ENCODE assay signal across 19 cellular contexts in genomic region chr9:131469369-131469768, GRCh38. TPM values are rescaled to one million over a fixed set of nuclear protein-coding genes. Genes with fewer than 3 reads are reported as not detected.
DNase-seq lines count a peak whose midpoint lies in the region; ATAC-seq and TF ChIP-seq lines count a peak whose summit lies in the region.
"Had no signal": no experiment of that assay in that cellular context is flagged by ENCODE, and none has a peak within 500 bp of the region (broad histone marks: within the 10 kb centered on the region; RNA-seq: fewer than 3 reads in every experiment).

No MANE protein-coding gene starts in this region.

- H3K36me3 Mint-ChIP-seq in activated naive CD8-positive, alpha-beta T cell: peaks cover 14% of the 10 kb centered on the region
- H3K36me3 Mint-ChIP-seq in activated naive CD8-positive, alpha-beta T cell treated with anti-CD3 and anti-CD28 coated beads, Interleukin-2, amount 50 U/mL, for 24 hours (ENCODE audit: low read depth): peaks cover 60% of the 10 kb centered on the region
- H3K36me3 Mint-ChIP-seq in memory B cell: peaks cover 51% of the 10 kb centered on the region

- H3K9me3 ChIP-seq in adrenal gland (replicated peaks in 1 of 3) (no peaks in the 10 kb centered on the region), right atrium auricular region (no peaks in the 10 kb centered on the region)
- H3K9me3 ChIP-seq: HAP-1, vagina had no signal

- TF ChIP-seq POLR2A in adrenal gland (IDR thresholded peaks at IDR 0.05): no peak

- no peak overlapping the region for H3K4me3 Mint-ChIP-seq in activated naive CD8-positive, alpha-beta T cell
- no peak overlapping the region for H3K4me3 Mint-ChIP-seq in activated naive CD8-positive, alpha-beta T cell treated with anti-CD3 and anti-CD28 coated beads, Interleukin-2, amount 50 U/mL, for 24 hours
- no peak overlapping the region for H3K4me3 Mint-ChIP-seq in memory B cell
- H3K4me3 Mint-ChIP-seq: immature natural killer cell had no signal

- peaks cover 0 to 97% of the 10 kb centered on the region in 2 donors for H3K36me3 ChIP-seq in adrenal gland (replicated peaks in 1 of 2)
- H3K36me3 ChIP-seq in right atrium auricular region: peaks cover 98% of the 10 kb centered on the region

- no peak overlapping the region for H3K4me3 ChIP-seq in adrenal gland
- H3K4me3 ChIP-seq in right atrium auricular region: no peak overlapping the region
- H3K4me3 ChIP-seq: HAP-1, vagina had no signal

- no peak for DNase-seq in activated naive CD8-positive, alpha-beta T cell treated with anti-CD3 and anti-CD28 coated beads, Interleukin-2, amount 50 U/mL, for 24 hours
- DNase-seq in adrenal gland (peak; percentile 58 to 93 (median 87)), memory B cell (ENCODE audit: low spot score in 2 of 2) (no peak), stromal cell of bone marrow (ENCODE audit: low read depth) (peak; percentile 14), retina (no peak), right atrium auricular region (ENCODE audit: low spot score) (no peak)
- no peak for DNase-seq in activated CD8-positive, alpha-beta memory T cell treated with anti-CD3 and anti-CD28 coated beads, Interleukin-2, amount 50 U/mL, for 4 hours
- DNase-seq: activated CD4-positive, alpha-beta T cell treated with anti-CD3 and anti-CD28 coated beads for 4 hours; activated gamma-delta T cell; aorta; Calu3; immature natural killer cell; NCI-H1105 treated with DMSO at 0.1 percent for 48 hours; NCI-H748 treated with DMSO at 0.1 percent for 48 hours; SW 1271 had no signal

- ATAC-seq in activated naive CD8-positive, alpha-beta T cell treated with anti-CD3 and anti-CD28 coated beads, Interleukin-2, amount 50 U/mL, for 24 hours: no peak
- ATAC-seq in memory B cell (ENCODE audit: low read depth): no peak
- ATAC-seq: Right ventricle myocardium inferior had no signal

- intact Hi-C loops in adrenal gland (cut with DNase I): no loop called here

- 41 to 55% (median 43%) methylated on average over 6 of the region's 6 CpGs for WGBS in adrenal gland, 4 donors

- H3K27me3 ChIP-seq in adrenal gland (no peaks in the 10 kb centered on the region), right atrium auricular region (no peaks in the 10 kb centered on the region)
- H3K27me3 ChIP-seq: vagina had no signal

- H3K4me1 ChIP-seq in adrenal gland (replicated peaks in 1 of 2) (peaks cover 0 to 15% of the 10 kb centered on the region in 2 donors), right atrium auricular region (peaks cover 0 to 4% of the 10 kb centered on the region in 2 donors)
- H3K4me1 ChIP-seq: HAP-1, vagina had no signal

- no peaks in the 10 kb centered on the region for H3K9me3 Mint-ChIP-seq in activated naive CD8-positive, alpha-beta T cell (ENCODE audit: low read depth)
- H3K9me3 Mint-ChIP-seq in activated naive CD8-positive, alpha-beta T cell treated with anti-CD3 and anti-CD28 coated beads, Interleukin-2, amount 50 U/mL, for 24 hours: no peaks in the 10 kb centered on the region
- no peaks in the 10 kb centered on the region for H3K9me3 Mint-ChIP-seq in memory B cell
- H3K9me3 Mint-ChIP-seq: immature natural killer cell had no signal

- H3K4me1 Mint-ChIP-seq in activated naive CD8-positive, alpha-beta T cell (ENCODE audit: low read depth): peaks cover 1% of the 10 kb centered on the region
- H3K4me1 Mint-ChIP-seq in activated naive CD8-positive, alpha-beta T cell treated with anti-CD3 and anti-CD28 coated beads, Interleukin-2, amount 50 U/mL, for 24 hours: no peaks in the 10 kb centered on the region
- H3K4me1 Mint-ChIP-seq in memory B cell: no peaks in the 10 kb centered on the region

- no peaks in the 10 kb centered on the region for H3K27me3 Mint-ChIP-seq in activated naive CD8-positive, alpha-beta T cell
- no peaks in the 10 kb centered on the region for H3K27me3 Mint-ChIP-seq in activated naive CD8-positive, alpha-beta T cell treated with anti-CD3 and anti-CD28 coated beads, Interleukin-2, amount 50 U/mL, for 24 hours
- no peaks in the 10 kb centered on the region for H3K27me3 Mint-ChIP-seq in memory B cell

- H3K27ac ChIP-seq in adrenal gland (peak overlapping the region in 3 of 5 donors; percentile 30 to 68 (median 47)), right atrium auricular region (no peak overlapping the region)
- H3K27ac ChIP-seq: vagina had no signal

- no peak for TF ChIP-seq CTCF in adrenal gland (IDR thresholded peaks at IDR 0.05)
- TF ChIP-seq CTCF in right atrium auricular region (IDR thresholded peaks at IDR 0.05): no peak

- peak overlapping the region; percentile 43 for H3K27ac Mint-ChIP-seq in activated naive CD8-positive, alpha-beta T cell
- no peak overlapping the region for H3K27ac Mint-ChIP-seq in activated naive CD8-positive, alpha-beta T cell treated with anti-CD3 and anti-CD28 coated beads, Interleukin-2, amount 50 U/mL, for 24 hours
- peak overlapping the region; percentile 78 for H3K27ac Mint-ChIP-seq in memory B cell

RNA-seq across cellular contexts. Expression of gene POMT1, which starts 33.3 kb away (rescaled TPM):
- total RNA-seq in adrenal gland: 10 to 100 TPM; 21.3 to 47.5 (median 32.2) TPM
- 10 to 100 TPM; 10.1 to 60.9 (median 59.5) TPM for polyA plus RNA-seq in adrenal gland
- 10 to 100 TPM; 13.7 to 16.4 TPM for total RNA-seq in right atrium auricular region

Comparison
In these comparisons a context has a peak if more than half of its experiments do, and no peak if none do; other contexts are left out.
1. DNase-seq: peak in adrenal gland (7 of 7) and stromal cell of bone marrow (single experiment); none in activated naive CD8-positive, alpha-beta T cell treated with anti-CD3 and anti-CD28 coated beads, Interleukin-2, amount 50 U/mL, for 24 hours (single experiment), memory B cell (0 of 2), retina (single experiment), activated CD8-positive, alpha-beta memory T cell treated with anti-CD3 and anti-CD28 coated beads, Interleukin-2, amount 50 U/mL, for 4 hours (single experiment) and right atrium auricular region (single experiment).
2. H3K27ac ChIP-seq: peak in adrenal gland (3 of 5); none in right atrium auricular region (0 of 2).